ENCODE assay signal across 26 cellular contexts in genomic region chr19:3873151-3873550, GRCh38. TPM values are rescaled to one million over a fixed set of nuclear protein-coding genes. Genes with fewer than 3 reads are reported as not detected.
"Had no signal": no experiment of that assay in that cellular context is flagged by ENCODE, and none has a peak within 500 bp of the region (broad histone marks: within the 10 kb centered on the region; RNA-seq: fewer than 3 reads in every experiment).

No MANE protein-coding gene starts in this region.

- H3K9me3 Mint-ChIP-seq: activated T-helper 17 cell treated with anti-CD3 and anti-CD28 coated beads, Interleukin-2, amount 50 U/mL, for 72 hours had no signal

- H3K27ac ChIP-seq: adrenal gland, VCaP had no signal

- H3K4me1 Mint-ChIP-seq: activated naive CD8-positive, alpha-beta T cell treated with anti-CD3 and anti-CD28 coated beads, Interleukin-2, amount 10 ng/mL, durations not matched to agents 7 days and 5 days had no signal

- H3K4me1 ChIP-seq: adrenal gland had no signal

- H3K9me3 ChIP-seq: adrenal gland had no signal

- ATAC-seq: activated T-helper 17 cell treated with anti-CD3 and anti-CD28 coated beads, Interleukin-2, amount 50 U/mL, for 72 hours; K562; PC-3 had no signal

- H3K27ac Mint-ChIP-seq: activated CD4-positive, alpha-beta memory T cell treated with anti-CD3 and anti-CD28 coated beads, Interleukin-2, amount 10 ng/mL, durations not matched to agents 7 days and 5 days; activated CD4-positive, alpha-beta T cell treated with anti-CD3 and anti-CD28 coated beads, Interleukin-2, amount 10 ng/mL, durations not matched to agents 7 days and 5 days; activated naive CD8-positive, alpha-beta T cell treated with anti-CD3 and anti-CD28 coated beads, Interleukin-2, amount 10 ng/mL, durations not matched to agents 7 days and 5 days; activated T-helper 17 cell treated with anti-CD3 and anti-CD28 coated beads, Interleukin-2, amount 50 U/mL, for 72 hours; dendritic cell treated with granulocyte-macrophage colony-stimulating factor and Interleukin-4, amounts not matched to agents 40 ng/mL and 50 ng/mL, for 4 days had no signal

- H3K4me3 ChIP-seq: adrenal gland, K562 had no signal

- H3K36me3 ChIP-seq: adrenal gland had no signal

- H3K4me3 Mint-ChIP-seq: activated CD4-positive, alpha-beta memory T cell treated with anti-CD3 and anti-CD28 coated beads, Interleukin-2, amount 10 ng/mL, durations not matched to agents 7 days and 5 days; activated CD4-positive, alpha-beta T cell treated with anti-CD3 and anti-CD28 coated beads, Interleukin-2, amount 10 ng/mL, durations not matched to agents 7 days and 5 days; activated naive CD8-positive, alpha-beta T cell treated with anti-CD3 and anti-CD28 coated beads, Interleukin-2, amount 10 ng/mL, durations not matched to agents 7 days and 5 days; activated T-helper 17 cell treated with anti-CD3 and anti-CD28 coated beads, Interleukin-2, amount 50 U/mL, for 72 hours; dendritic cell treated with granulocyte-macrophage colony-stimulating factor and Interleukin-4, amounts not matched to agents 40 ng/mL and 50 ng/mL, for 4 days had no signal

- DNase-seq: activated CD4-positive, alpha-beta memory T cell treated with anti-CD3 and anti-CD28 coated beads, Interleukin-2, amount 10 ng/mL, durations not matched to agents 7 days and 5 days; activated CD4-positive, alpha-beta T cell treated with anti-CD3 and anti-CD28 coated beads, Interleukin-2, amount 10 ng/mL, durations not matched to agents 7 days and 5 days; activated CD4-positive, CD25-positive, alpha-beta regulatory T cell; activated naive CD4-positive, alpha-beta T cell treated with anti-CD3 and anti-CD28 coated beads, Interleukin-2, amount 50 U/mL, for 16 hours; activated naive CD8-positive, alpha-beta T cell treated with anti-CD3 and anti-CD28 coated beads, Interleukin-2, amount 10 ng/mL, durations not matched to agents 7 days and 5 days; activated T-cell treated with anti-CD3 and anti-CD28 coated beads for 4 hours; activated T-cell treated with anti-CD3 and anti-CD28 coated beads, Interleukin-2, amount 50 U/mL, for 48 hours; adrenal gland; anterior cingulate cortex; central memory CD4-positive, alpha-beta T cell; Karpas-422; NCI-H1048; NCI-H1436; NCI-H187 treated with DMSO at 0.1 percent for 48 hours; NCI-H2081 treated with DMSO at 0.1 percent for 48 hours; NCI-H446; NCI-H82; PC-3; SIG-M5; T-helper 1 cell had no signal

RNA-seq across cellular contexts. Expression of gene ZFR2, which starts 4.3 kb away (rescaled TPM):
- total RNA-seq: PC-3 had no signal

RNA-seq across cellular contexts. Expression of gene ATCAY, which starts 7.3 kb away (rescaled TPM):
- total RNA-seq: activated CD4-positive, alpha-beta memory T cell treated with anti-CD3 and anti-CD28 coated beads, Interleukin-2, amount 10 ng/mL, durations not matched to agents 7 days and 5 days; activated CD4-positive, alpha-beta T cell treated with anti-CD3 and anti-CD28 coated beads, Interleukin-2, amount 10 ng/mL, durations not matched to agents 7 days and 5 days; activated CD8-positive, alpha-beta memory T cell treated with anti-CD3 and anti-CD28 coated beads for 36 hours; activated naive CD8-positive, alpha-beta T cell treated with anti-CD3 and anti-CD28 coated beads, Interleukin-2, amount 10 ng/mL, durations not matched to agents 7 days and 5 days; activated T-helper 17 cell treated with anti-CD3 and anti-CD28 coated beads, Interleukin-2, amount 50 U/mL, for 72 hours; K562; PC-3; T-helper 2 cell treated with Interferon-gamma antibody and Interleukin-4, amounts not matched to agents 100 ng/mL and 5 ng/mL, for 36 hours had no signal

RNA-seq across cellular contexts. Expression of gene NMRK2, which starts 59.7 kb away (rescaled TPM):
- total RNA-seq: activated CD4-positive, alpha-beta memory T cell treated with anti-CD3 and anti-CD28 coated beads, Interleukin-2, amount 10 ng/mL, durations not matched to agents 7 days and 5 days; activated CD4-positive, alpha-beta T cell treated with anti-CD3 and anti-CD28 coated beads, Interleukin-2, amount 10 ng/mL, durations not matched to agents 7 days and 5 days; activated CD8-positive, alpha-beta memory T cell treated with anti-CD3 and anti-CD28 coated beads for 36 hours; activated naive CD8-positive, alpha-beta T cell treated with anti-CD3 and anti-CD28 coated beads, Interleukin-2, amount 10 ng/mL, durations not matched to agents 7 days and 5 days; activated T-helper 17 cell treated with anti-CD3 and anti-CD28 coated beads, Interleukin-2, amount 50 U/mL, for 72 hours; K562; PC-3; T-helper 2 cell treated with Interferon-gamma antibody and Interleukin-4, amounts not matched to agents 100 ng/mL and 5 ng/mL, for 36 hours had no signal
